In the genomic region with DNA sequence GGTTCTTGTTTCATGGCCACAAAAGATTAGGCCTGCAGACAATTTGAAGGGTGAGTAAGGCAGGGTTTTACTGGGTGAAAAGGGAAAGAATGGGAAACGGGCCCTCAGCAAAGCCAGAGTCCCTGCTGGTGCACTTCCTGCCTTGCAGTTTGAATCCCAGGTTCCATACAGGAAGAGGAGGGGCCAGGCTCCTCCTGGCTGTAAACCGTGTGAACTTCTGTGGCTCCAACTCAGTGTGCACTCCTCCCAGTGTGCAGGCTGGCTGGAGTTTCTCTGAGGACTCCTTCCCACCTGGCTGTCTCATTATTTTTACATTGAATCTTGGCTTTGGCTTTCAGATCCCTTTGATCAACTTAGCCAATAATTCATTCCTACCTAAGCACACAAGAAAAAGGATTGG, we compare ENCODE assay signal across 2 cellular contexts.
A peak's percentile ranks its signal among the peaks of the same experiment; 100 is the strongest.
TF ChIP-seq lines count a peak whose summit lies in the region.

No MANE protein-coding gene starts in this region.

TF ChIP-seq in HepG2, 621 proteins besides CTCF, POLR2A, EP300 and RAD21:
- TF ChIP-seq GABPA (IDR thresholded peaks at IDR 0.05; ENCODE audit: low read depth, low read length) = no peak
- TF ChIP-seq GABPA (CRISPR knock-in tag; IDR thresholded peaks at IDR 0.05; ENCODE audit: low read depth) = peak; percentile 46; the same call in 1 of the 2 replicates
- TF ChIP-seq RELA (CRISPR knock-in tag; IDR thresholded peaks at IDR 0.05) = no peak

TF ChIP-seq in IMR-90, 13 proteins besides CTCF, POLR2A, EP300 and RAD21:
- no peak for TF ChIP-seq SMC3 (IDR thresholded peaks at IDR 0.05; ENCODE audit: low read depth, low read length)
- TF ChIP-seq, protein P1, sequence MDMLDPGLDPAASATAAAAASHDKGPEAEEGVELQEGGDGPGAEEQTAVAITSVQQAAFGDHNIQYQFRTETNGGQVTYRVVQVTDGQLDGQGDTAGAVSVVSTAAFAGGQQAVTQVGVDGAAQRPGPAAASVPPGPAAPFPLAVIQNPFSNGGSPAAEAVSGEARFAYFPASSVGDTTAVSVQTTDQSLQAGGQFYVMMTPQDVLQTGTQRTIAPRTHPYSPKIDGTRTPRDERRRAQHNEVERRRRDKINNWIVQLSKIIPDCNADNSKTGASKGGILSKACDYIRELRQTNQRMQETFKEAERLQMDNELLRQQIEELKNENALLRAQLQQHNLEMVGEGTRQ (IDR thresholded peaks at IDR 0.05; ENCODE audit: low read depth, low read length) = no peak
- no peak for TF ChIP-seq CHD1 (IDR thresholded peaks at IDR 0.05; ENCODE audit: low read depth, low read length)
- TF ChIP-seq MAZ (IDR thresholded peaks at IDR 0.05; ENCODE audit: borderline replicate concordance, low read depth, low read length) = no peak
- TF ChIP-seq ELK1 (IDR thresholded peaks at IDR 0.05; ENCODE audit: borderline replicate concordance, low read depth, low read length) = no peak
- TF ChIP-seq NFE2L2 (IDR thresholded peaks at IDR 0.05; ENCODE audit: low read depth, low read length) = no peak
- no peak for TF ChIP-seq MXI1 (IDR thresholded peaks at IDR 0.05; ENCODE audit: borderline replicate concordance, low read depth, low read length)
- no peak for TF ChIP-seq MAFK (IDR thresholded peaks at IDR 0.05; ENCODE audit: low read depth, low read length)
- no peak for TF ChIP-seq RCOR1 (IDR thresholded peaks at IDR 0.05; ENCODE audit: insufficient replicate concordance, low read length)
- TF ChIP-seq RFX5 (IDR thresholded peaks at IDR 0.05; ENCODE audit: low read depth, low read length) = no peak
- no peak for TF ChIP-seq CEBPB (IDR thresholded peaks at IDR 0.05; ENCODE audit: low read depth, low read length)
- no peak for TF ChIP-seq BHLHE40 (IDR thresholded peaks at IDR 0.05; ENCODE audit: low read depth, low read length)
- no peak for TF ChIP-seq FOS (IDR thresholded peaks at IDR 0.05; ENCODE audit: low read depth, low read length)
